In genomic region chr11:118051136-118051610, GRCh38 we compare ENCODE assay signal across 18 cellular contexts. TPM values are rescaled to one million over a fixed set of nuclear protein-coding genes. Genes with fewer than 3 reads are reported as not detected.
DNase-seq lines count a peak whose midpoint lies in the region; ATAC-seq, FAIRE-seq and TF ChIP-seq lines count a peak whose summit lies in the region.
"Had no signal": no experiment of that assay in that cellular context is flagged by ENCODE, and none has a peak within 500 bp of the region (broad histone marks: within the 10 kb centered on the region; RNA-seq: fewer than 3 reads in every experiment).

No MANE protein-coding gene starts in this region.

- DNase-seq in activated CD4-positive, alpha-beta T cell treated with anti-CD3 and anti-CD28 coated beads, Interleukin-2, amount 10 ng/mL, durations not matched to agents 7 days and 5 days, result no peak
- DNase-seq in activated CD4-positive, alpha-beta T cell treated with anti-CD3 and anti-CD28 coated beads, Interleukin-2, amount 50 U/mL, for 4 hours, result no peak
- DNase-seq in DND-41, result no peak
- DNase-seq in activated naive CD8-positive, alpha-beta T cell treated with anti-CD3 and anti-CD28 coated beads for 36 hours, result no peak
- no peak for DNase-seq in uterus
- no peak for DNase-seq in pancreas
- no peak for DNase-seq in stimulated activated CD4-positive, alpha-beta T cell treated with anti-CD3 and anti-CD28 coated beads, Interleukin-12 subunit alpha, Interleukin-12 subunit beta, amount 100 ng/mL, for 4 hours
- DNase-seq: amygdala, kidney, mesendoderm, NCI-H1105, NCI-H2171, NCI-H774, retina had no signal

- H4K20me1 ChIP-seq in DND-41 (ENCODE audit: insufficient read depth, low read length), result no peaks in the 10 kb centered on the region

- H3K4me3 ChIP-seq in DND-41 (ENCODE audit: low read depth in 1 of 2, low read length in 2 of 2) (no peak overlapping the region), uterus (no peak overlapping the region), pancreas (no peak overlapping the region)
- H3K4me3 ChIP-seq: hepatocyte had no signal

- H3K9ac ChIP-seq in DND-41 (ENCODE audit: low read depth, low read length), result no peak overlapping the region

- peak overlapping the region; percentile 54 for H3K4me3 Mint-ChIP-seq in activated CD4-positive, alpha-beta T cell treated with anti-CD3 and anti-CD28 coated beads, Interleukin-2, amount 10 ng/mL, durations not matched to agents 7 days and 5 days
- no peak overlapping the region for H3K4me3 Mint-ChIP-seq in activated naive CD8-positive, alpha-beta T cell treated with anti-CD3 and anti-CD28 coated beads for 36 hours
- no peak overlapping the region for H3K4me3 Mint-ChIP-seq in nephron

- H3K4me2 ChIP-seq in DND-41 (ENCODE audit: insufficient read depth, low read length), result no peak overlapping the region
- H3K4me2 ChIP-seq: hepatocyte had no signal

- 60 to 71% methylated on average over 7 of the region's 7 CpGs for WGBS in pancreas, 2 donors

- H3K9me3 Mint-ChIP-seq in activated CD4-positive, alpha-beta T cell treated with anti-CD3 and anti-CD28 coated beads, Interleukin-2, amount 10 ng/mL, durations not matched to agents 7 days and 5 days, result no peaks in the 10 kb centered on the region
- H3K9me3 Mint-ChIP-seq in activated naive CD8-positive, alpha-beta T cell treated with anti-CD3 and anti-CD28 coated beads for 36 hours, result no peaks in the 10 kb centered on the region
- H3K9me3 Mint-ChIP-seq in nephron, result no peaks in the 10 kb centered on the region

- intact Hi-C loops in uterus (cut with DNase I; ENCODE audit: low total_unique reads), result loop anchor here (10.0 kb wide), 2 partner anchors 246 to 636 kb away; no protein-coding TSS in a partner anchor
- intact Hi-C loops in pancreas (cut with DNase I), result loop anchor here in 2 of 3 donors (5.0 to 10.0 kb wide), 4 partner anchors 96 to 629 kb away; no protein-coding TSS in a partner anchor

- peak overlapping the region; percentile 98 for H3K27ac Mint-ChIP-seq in activated CD4-positive, alpha-beta T cell treated with anti-CD3 and anti-CD28 coated beads, Interleukin-2, amount 10 ng/mL, durations not matched to agents 7 days and 5 days
- peak overlapping the region; percentile 86 for H3K27ac Mint-ChIP-seq in activated naive CD8-positive, alpha-beta T cell treated with anti-CD3 and anti-CD28 coated beads for 36 hours
- peak overlapping the region in 2 of 3 experiments; percentile 42 to 92 for H3K27ac Mint-ChIP-seq in nephron

- no peaks in the 10 kb centered on the region for H3K36me3 ChIP-seq in DND-41 (ENCODE audit: insufficient read depth, low read length)
- no peaks in the 10 kb centered on the region for H3K36me3 ChIP-seq in uterus
- no peaks in the 10 kb centered on the region for H3K36me3 ChIP-seq in pancreas

- CTCF ChIA-PET in activated CD4-positive, alpha-beta T cell treated with anti-CD3 and anti-CD28 coated beads, Interleukin-2, amount 10 ng/mL, durations not matched to agents 7 days and 5 days (lab: Charles Lee), result interaction anchor here (0.6 to 5.5 kb wide), 10 partner anchors 17 to 625 kb away, joined by 3 to 58 read pairs (median 6); no protein-coding TSS in a partner anchor

- no peaks in the 10 kb centered on the region for H3K27me3 ChIP-seq in DND-41 (ENCODE audit: insufficient read depth, low read length, poor library complexity)
- no peaks in the 10 kb centered on the region for H3K27me3 ChIP-seq in uterus
- H3K27me3 ChIP-seq in pancreas, result no peaks in the 10 kb centered on the region
- H3K27me3 ChIP-seq: hepatocyte had no signal

- no peak for TF ChIP-seq POLR2A in uterus (IDR thresholded peaks at IDR 0.05)

- no peak for FAIRE-seq in pancreas (lab: Jason Lieb, UNC)
- FAIRE-seq: kidney had no signal

- H3K36me3 Mint-ChIP-seq in activated CD4-positive, alpha-beta T cell treated with anti-CD3 and anti-CD28 coated beads, Interleukin-2, amount 10 ng/mL, durations not matched to agents 7 days and 5 days (ENCODE audit: low read depth), result no peaks in the 10 kb centered on the region
- no peaks in the 10 kb centered on the region for H3K36me3 Mint-ChIP-seq in activated naive CD8-positive, alpha-beta T cell treated with anti-CD3 and anti-CD28 coated beads for 36 hours
- no peaks in the 10 kb centered on the region for H3K36me3 Mint-ChIP-seq in nephron (ENCODE audit: low read depth)

- peak; percentile 6; the same call in 2 of the 3 replicates for ATAC-seq in DND-41 (ENCODE audit: insufficient read depth, low read depth)
- ATAC-seq in pancreas, result no peak
- ATAC-seq: HCT116 had no signal

- H3K4me1 ChIP-seq in DND-41 (ENCODE audit: insufficient read depth, low read length) (peaks cover 15% of the 10 kb centered on the region), uterus (no peaks in the 10 kb centered on the region), pancreas (no peaks in the 10 kb centered on the region)

- no peak overlapping the region for H2AFZ ChIP-seq in DND-41 (ENCODE audit: low read depth, low read length)
- H2AFZ ChIP-seq: hepatocyte had no signal

- TF ChIP-seq CTCF in DND-41 (IDR thresholded peaks at IDR 0.05; ENCODE audit: borderline replicate concordance, extremely low read depth, low read length, poor library complexity, severe bottlenecking) (no peak), nephron (IDR thresholded peaks at IDR 0.05; ENCODE audit: unreplicated experiment in 3 of 3) (no peak), uterus (IDR thresholded peaks at IDR 0.05) (no peak), pancreas (IDR thresholded peaks at IDR 0.05) (no peak)

- H3K9me3 ChIP-seq in DND-41 (ENCODE audit: insufficient read depth, low read length, severe bottlenecking), result no peaks in the 10 kb centered on the region
- H3K9me3 ChIP-seq in uterus, result no peaks in the 10 kb centered on the region
- no peaks in the 10 kb centered on the region for H3K9me3 ChIP-seq in pancreas

- peaks cover 71% of the 10 kb centered on the region for H3K4me1 Mint-ChIP-seq in activated CD4-positive, alpha-beta T cell treated with anti-CD3 and anti-CD28 coated beads, Interleukin-2, amount 10 ng/mL, durations not matched to agents 7 days and 5 days
- peaks cover 58% of the 10 kb centered on the region for H3K4me1 Mint-ChIP-seq in activated naive CD8-positive, alpha-beta T cell treated with anti-CD3 and anti-CD28 coated beads for 36 hours
- peaks cover 41% of the 10 kb centered on the region for H3K4me1 Mint-ChIP-seq in nephron

- no peaks in the 10 kb centered on the region for H3K79me2 ChIP-seq in DND-41 (ENCODE audit: insufficient read depth, low read length)
- H3K79me2 ChIP-seq: hepatocyte had no signal

- POLR2A ChIA-PET in activated CD4-positive, alpha-beta T cell treated with anti-CD3 and anti-CD28 coated beads, Interleukin-2, amount 10 ng/mL, durations not matched to agents 7 days and 5 days (lab: Charles Lee), result interaction anchor here (0.6 to 1.0 kb wide), 3 partner anchors 64 to 104 kb away, joined by 3 to 5 read pairs (median 3); no protein-coding TSS in a partner anchor

- H3K27me3 Mint-ChIP-seq in activated CD4-positive, alpha-beta T cell treated with anti-CD3 and anti-CD28 coated beads, Interleukin-2, amount 10 ng/mL, durations not matched to agents 7 days and 5 days, result no peaks in the 10 kb centered on the region
- H3K27me3 Mint-ChIP-seq in activated naive CD8-positive, alpha-beta T cell treated with anti-CD3 and anti-CD28 coated beads for 36 hours, result no peaks in the 10 kb centered on the region
- peaks cover 10% of the 10 kb centered on the region for H3K27me3 Mint-ChIP-seq in nephron (ENCODE audit: low read depth)

- H3K27ac ChIP-seq in DND-41 (ENCODE audit: low read length) (peak overlapping the region; percentile 50; the same call in 1 of the 2 replicates), uterus (no peak overlapping the region), pancreas (no peak overlapping the region)
- H3K27ac ChIP-seq: hepatocyte had no signal

RNA-seq across cellular contexts. Expression of gene TMPRSS4, which starts 25.7 kb away (rescaled TPM):
- not detected for total RNA-seq in activated CD4-positive, alpha-beta T cell treated with anti-CD3 and anti-CD28 coated beads, Interleukin-2, amount 10 ng/mL, durations not matched to agents 7 days and 5 days
- not detected for total RNA-seq in activated naive CD8-positive, alpha-beta T cell treated with anti-CD3 and anti-CD28 coated beads for 36 hours
- total RNA-seq in uterus (1 to 10 TPM in 1 of 4 donors, under 1 TPM in 1, not detected in 2; 0.88 to 5.5 TPM), pancreas (1 to 10 TPM in 1 of 6 donors, under 1 TPM in 3, not detected in 2; 0.39 to 2.2 (median 0.65) TPM)
- polyA plus RNA-seq in pancreas, result under 1 TPM in 1 of 2 donors, not detected in 1; 0.15 TPM
- total RNA-seq: Daoy had no signal

RNA-seq across cellular contexts. Expression of gene SMIM35, which starts 35.6 kb away (rescaled TPM):
- total RNA-seq in activated CD4-positive, alpha-beta T cell treated with anti-CD3 and anti-CD28 coated beads, Interleukin-2, amount 10 ng/mL, durations not matched to agents 7 days and 5 days, result under 1 TPM; 0.27 TPM
- not detected for total RNA-seq in activated naive CD8-positive, alpha-beta T cell treated with anti-CD3 and anti-CD28 coated beads for 36 hours
- total RNA-seq in uterus (not detected), pancreas (not detected)
- under 1 TPM in 1 of 2 donors, not detected in 1; 0.02 TPM for polyA plus RNA-seq in pancreas
- total RNA-seq: Daoy, kidney had no signal
- polyA plus RNA-seq: hepatocyte had no signal
